ENCODE assay signal across 8 cellular contexts in the genomic region with DNA sequence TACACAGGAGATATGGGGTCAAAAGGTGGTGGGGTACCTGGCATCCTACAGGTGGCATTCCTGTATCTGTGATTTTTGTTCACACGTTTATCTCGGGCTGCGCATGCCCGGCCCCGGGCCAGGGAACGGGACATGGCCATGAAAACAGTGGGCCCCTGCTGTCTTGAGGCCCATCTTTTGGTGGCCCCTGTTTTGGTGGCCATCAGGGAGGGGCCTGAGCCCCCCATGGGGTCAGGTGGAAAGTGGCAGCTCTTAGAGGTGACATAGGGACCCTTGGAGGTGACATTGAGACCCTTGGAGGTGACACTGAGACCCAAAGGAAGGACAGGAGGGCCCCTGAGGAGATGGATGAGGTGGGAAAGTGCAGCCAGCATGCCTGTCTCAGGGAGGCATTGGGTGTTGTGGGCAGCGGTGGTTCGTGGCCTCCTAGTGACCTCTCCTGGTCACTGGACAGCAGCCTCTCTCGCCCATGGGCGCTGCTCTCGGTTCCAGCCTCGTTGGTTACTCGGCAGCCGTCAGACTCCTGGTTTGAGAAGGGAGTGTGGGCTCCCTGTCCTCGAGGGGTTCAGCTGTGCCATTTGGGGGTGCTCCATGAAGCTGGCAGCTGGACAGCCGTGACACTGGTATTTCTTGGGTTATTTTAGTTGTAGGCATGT. TPM values are rescaled to one million over a fixed set of nuclear protein-coding genes. Genes with fewer than 3 reads are reported as not detected.
DNase-seq lines count a peak whose midpoint lies in the region; ATAC-seq and TF ChIP-seq lines count a peak whose summit lies in the region.

No MANE protein-coding gene starts in this region.

- no peaks in the 10 kb centered on the region for H3K9me3 ChIP-seq in psoas muscle

- H3K27ac ChIP-seq in VCaP (peak overlapping the region; percentile 99), psoas muscle (no peak overlapping the region)

- peak; percentile 73 for ATAC-seq in left ventricle myocardium superior
- ATAC-seq in psoas muscle: peak; percentile 87 to 93 (median 93)
- ATAC-seq in HG02759 (IDR thresholded peaks at IDR 0.05; ENCODE audit: unreplicated experiment): no peak
- ATAC-seq in GM21360 (IDR thresholded peaks at IDR 0.05; ENCODE audit: unreplicated experiment): no peak
- no peak for ATAC-seq in HG02588 (IDR thresholded peaks at IDR 0.05; ENCODE audit: unreplicated experiment)

- H3K27me3 ChIP-seq in psoas muscle (ENCODE audit: insufficient read depth in 3 of 3, low read length in 2 of 3): no peaks in the 10 kb centered on the region

- peak; percentile 23 for DNase-seq in EH (ENCODE audit: low read depth)
- peak; percentile 71 for DNase-seq in left ventricle myocardium superior
- peak in 1 of 2 donors; percentile 79 for DNase-seq in psoas muscle
- no peak for DNase-seq in activated CD4-positive, alpha-beta T cell treated with anti-CD3 and anti-CD28 coated beads for 1 hour

- TF ChIP-seq CTCF in VCaP (conservative IDR thresholded peaks at IDR 0.05) (peak; percentile 61), psoas muscle (IDR thresholded peaks at IDR 0.05) (peak; percentile 61)

- H3K4me3 ChIP-seq in psoas muscle: no peak overlapping the region

- WGBS in psoas muscle, 3 donors: 54 to 65% (median 56%) methylated on average over 16 of the region's 16 CpGs

- intact Hi-C loops in left ventricle myocardium superior (cut with micrococcal nuclease) (no loop called here), psoas muscle (cut with DNase I) (loop anchor here (1.0 to 10.0 kb wide), 6 partner anchors 35 to 195 kb away; no protein-coding TSS in a partner anchor)

- no peaks in the 10 kb centered on the region for H3K36me3 ChIP-seq in psoas muscle (ENCODE audit: insufficient read depth in 1 of 2, low read depth in 1 of 2)

- peaks cover 33% of the 10 kb centered on the region for H3K4me1 ChIP-seq in psoas muscle

RNA-seq across cellular contexts. Expression of a gene that starts 39.9 kb away (rescaled TPM):
- 108 TPM for total RNA-seq in left ventricle myocardium superior
- total RNA-seq in psoas muscle: 10 to 100 TPM; 38.2 to 48.8 (median 42.2) TPM
- polyA plus RNA-seq in psoas muscle: 10 to 100 TPM; 15.1 to 44.3 (median 29.5) TPM

Comparison
In these comparisons a context has a peak if more than half of its experiments do, and no peak if none do; other contexts are left out.
1. ATAC-seq: peak in left ventricle myocardium superior (single experiment) and psoas muscle (4 of 4); none in HG02759 (single experiment), GM21360 (single experiment) and HG02588 (single experiment).